Comparison of ENCODE assay signal across 1 cellular context in the genomic region with DNA sequence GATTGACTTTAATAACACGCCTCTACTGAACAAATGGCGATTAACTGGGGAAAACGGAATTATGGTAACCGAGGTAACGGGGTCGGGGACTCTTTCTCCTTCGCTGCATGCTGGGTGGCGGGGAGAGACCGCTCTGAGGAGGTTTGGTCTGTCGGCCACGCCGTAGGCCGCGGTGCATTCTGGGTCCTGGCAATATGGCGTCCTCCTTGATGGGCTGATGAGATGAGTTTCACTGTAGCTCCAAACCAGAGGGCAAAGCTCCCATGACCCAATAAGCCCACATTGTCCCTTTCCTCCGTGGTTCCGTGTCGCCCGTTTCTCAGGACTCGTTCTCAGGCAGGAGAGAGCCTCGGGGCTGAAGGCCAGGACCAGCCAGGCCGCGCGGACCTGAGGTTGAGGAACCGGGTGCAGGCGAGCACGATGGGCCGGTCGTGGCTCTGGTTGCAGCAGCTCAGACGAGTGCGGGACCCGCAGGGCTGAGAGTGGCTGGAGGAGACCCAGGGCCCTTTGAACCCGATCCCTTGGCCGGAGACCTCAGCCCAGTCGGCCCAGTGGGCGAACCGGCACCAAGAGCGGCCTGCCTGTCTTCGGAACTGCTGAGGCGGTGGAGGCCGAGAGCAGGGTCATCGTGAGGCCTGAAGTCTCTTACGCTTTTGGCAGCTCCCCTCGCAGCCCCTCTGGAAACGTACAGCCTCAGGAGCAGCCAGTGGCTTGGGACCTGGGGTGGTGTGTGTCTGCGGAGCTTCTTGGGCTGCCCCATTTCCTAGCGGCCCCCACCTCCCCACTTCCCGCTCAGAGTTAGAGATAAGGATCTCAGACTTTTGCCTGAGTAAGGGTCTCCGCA.
A peak's percentile ranks its signal among the peaks of the same experiment; 100 is the strongest.
TF ChIP-seq lines count a peak whose summit lies in the region.

A gene with protein sequence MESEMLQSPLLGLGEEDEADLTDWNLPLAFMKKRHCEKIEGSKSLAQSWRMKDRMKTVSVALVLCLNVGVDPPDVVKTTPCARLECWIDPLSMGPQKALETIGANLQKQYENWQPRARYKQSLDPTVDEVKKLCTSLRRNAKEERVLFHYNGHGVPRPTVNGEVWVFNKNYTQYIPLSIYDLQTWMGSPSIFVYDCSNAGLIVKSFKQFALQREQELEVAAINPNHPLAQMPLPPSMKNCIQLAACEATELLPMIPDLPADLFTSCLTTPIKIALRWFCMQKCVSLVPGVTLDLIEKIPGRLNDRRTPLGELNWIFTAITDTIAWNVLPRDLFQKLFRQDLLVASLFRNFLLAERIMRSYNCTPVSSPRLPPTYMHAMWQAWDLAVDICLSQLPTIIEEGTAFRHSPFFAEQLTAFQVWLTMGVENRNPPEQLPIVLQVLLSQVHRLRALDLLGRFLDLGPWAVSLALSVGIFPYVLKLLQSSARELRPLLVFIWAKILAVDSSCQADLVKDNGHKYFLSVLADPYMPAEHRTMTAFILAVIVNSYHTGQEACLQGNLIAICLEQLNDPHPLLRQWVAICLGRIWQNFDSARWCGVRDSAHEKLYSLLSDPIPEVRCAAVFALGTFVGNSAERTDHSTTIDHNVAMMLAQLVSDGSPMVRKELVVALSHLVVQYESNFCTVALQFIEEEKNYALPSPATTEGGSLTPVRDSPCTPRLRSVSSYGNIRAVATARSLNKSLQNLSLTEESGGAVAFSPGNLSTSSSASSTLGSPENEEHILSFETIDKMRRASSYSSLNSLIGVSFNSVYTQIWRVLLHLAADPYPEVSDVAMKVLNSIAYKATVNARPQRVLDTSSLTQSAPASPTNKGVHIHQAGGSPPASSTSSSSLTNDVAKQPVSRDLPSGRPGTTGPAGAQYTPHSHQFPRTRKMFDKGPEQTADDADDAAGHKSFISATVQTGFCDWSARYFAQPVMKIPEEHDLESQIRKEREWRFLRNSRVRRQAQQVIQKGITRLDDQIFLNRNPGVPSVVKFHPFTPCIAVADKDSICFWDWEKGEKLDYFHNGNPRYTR (N-terminal part only) (plus strand): TSS at position 184 of the 844 bp plus-strand sequence. CDS start 792 bp downstream, outside the sequence.

TF ChIP-seq in neural cell, 6 proteins besides CTCF, POLR2A, EP300 and RAD21 (continued from another document):
- peak; percentile 91 for TF ChIP-seq REST (IDR thresholded peaks at IDR 0.05; ENCODE audit: borderline replicate concordance)
- TF ChIP-seq TAF1 (IDR thresholded peaks at IDR 0.05; ENCODE audit: low read depth): peak; percentile 92
- peak; percentile 57 for TF ChIP-seq SMC3 (conservative IDR thresholded peaks at IDR 0.05; ENCODE audit: poor library complexity)
